Comparison of ENCODE assay signal across 28 cellular contexts in the genomic region with DNA sequence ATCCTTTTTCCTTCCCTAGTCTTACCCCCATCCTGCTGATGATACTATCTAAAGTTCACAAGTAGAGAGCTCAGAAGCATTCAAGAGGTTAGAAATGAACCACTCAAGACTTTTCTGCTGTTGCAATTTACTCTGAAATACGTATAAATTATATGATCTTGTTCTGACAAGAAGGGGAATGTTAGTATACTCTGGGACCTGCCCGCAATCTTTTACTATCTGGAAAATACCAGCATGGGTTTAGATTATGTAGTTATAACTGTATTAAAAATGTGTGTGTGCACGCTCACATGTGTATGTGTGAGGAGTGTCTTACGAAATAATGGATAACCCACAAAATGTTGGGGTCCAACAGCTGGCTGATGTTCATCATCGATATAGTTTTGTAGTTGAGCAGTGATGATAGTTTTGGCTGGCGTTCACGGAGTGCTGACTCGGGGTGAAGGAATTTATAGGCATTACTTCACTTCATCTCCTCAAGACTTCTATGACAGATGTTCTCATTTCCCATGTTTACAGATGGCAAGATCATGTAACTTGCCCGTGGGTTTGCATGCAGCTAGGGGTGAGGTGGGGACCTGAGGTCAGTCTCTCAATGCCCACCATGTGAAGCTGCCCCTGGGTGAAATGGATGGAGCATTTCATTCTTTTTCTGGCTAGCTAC.
DNase-seq lines count a peak whose midpoint lies in the region; FAIRE-seq and TF ChIP-seq lines count a peak whose summit lies in the region.
"Had no signal": no experiment of that assay in that cellular context is flagged by ENCODE, and none has a peak within 500 bp of the region (broad histone marks: within the 10 kb centered on the region; RNA-seq: fewer than 3 reads in every experiment).

No MANE protein-coding gene starts in this region.

- H3K4me2 ChIP-seq in keratinocyte (ENCODE audit: control insufficient read depth, extremely low read depth, insufficient read depth, low read depth, low read length) (peak overlapping the region; percentile 59), GM23248 (ENCODE audit: unreplicated experiment) (no peak overlapping the region)
- H3K4me2 ChIP-seq: smooth muscle cell had no signal

- H3K36me3 ChIP-seq in keratinocyte (ENCODE audit: control insufficient read depth in 2 of 2, extremely low read depth in 1 of 2, insufficient read depth in 2 of 2, low read length in 2 of 2) (no peaks in the 10 kb centered on the region), esophagus muscularis mucosa (no peaks in the 10 kb centered on the region), GM23248 (ENCODE audit: low read depth) (no peaks in the 10 kb centered on the region)
- H3K36me3 ChIP-seq: neutrophil, suprapubic skin, uterus had no signal

- H3K9ac ChIP-seq in keratinocyte (ENCODE audit: control insufficient read depth, extremely low read depth, insufficient read depth, low read length) (no peak overlapping the region), GM23248 (no peak overlapping the region)

- H3K4me3 ChIP-seq in choroid plexus epithelial cell (ENCODE audit: low read depth, low read length), result no peak overlapping the region
- peak overlapping the region in 1 of 3 experiments; percentile 16 for H3K4me3 ChIP-seq in keratinocyte (ENCODE audit: control insufficient read depth in 2 of 3, extremely low read depth in 1 of 3, insufficient read depth in 2 of 3, low read depth in 1 of 3, low read length in 3 of 3)
- H3K4me3 ChIP-seq in esophagus muscularis mucosa, result no peak overlapping the region
- H3K4me3 ChIP-seq in GM23248, result no peak overlapping the region
- H3K4me3 ChIP-seq: smooth muscle cell, suprapubic skin, uterus had no signal

- no peaks in the 10 kb centered on the region for H3K9me1 ChIP-seq in keratinocyte (ENCODE audit: control insufficient read depth, extremely low read depth, insufficient read depth, low read length)

- TF ChIP-seq CTCF in RWPE1 (conservative IDR thresholded peaks at IDR 0.05; ENCODE audit: low read depth) (no peak), choroid plexus epithelial cell (conservative IDR thresholded peaks at IDR 0.05; ENCODE audit: low read depth, low read length) (no peak), keratinocyte (optimal IDR thresholded peaks at IDR 0.05 in 1 of 3, IDR thresholded peaks at IDR 0.05 in 1 of 3, conservative IDR thresholded peaks at IDR 0.05 in 1 of 3; ENCODE audit: extremely low read depth in 1 of 3, insufficient read depth in 2 of 3, low read length in 3 of 3) (no peak), esophagus muscularis mucosa (IDR thresholded peaks at IDR 0.05) (no peak)

- H3K9me3 ChIP-seq in keratinocyte (ENCODE audit: control insufficient read depth, low read depth, low read length) (peaks cover 4% of the 10 kb centered on the region), esophagus muscularis mucosa (peaks cover 0 to 9% (median 7%) of the 10 kb centered on the region in 4 donors), GM23248 (ENCODE audit: low read depth) (no peaks in the 10 kb centered on the region)
- H3K9me3 ChIP-seq: neutrophil, suprapubic skin, uterus had no signal

- H2AFZ ChIP-seq in keratinocyte (ENCODE audit: control insufficient read depth, low read length) (no peak overlapping the region), GM23248 (no peak overlapping the region)

- POLR2A ChIA-PET in RWPE1 (lab: Yijun Ruan, JAX; ENCODE audit: low non-redundant PET), result no interaction called here

- H3K9me2 ChIP-seq in GM23248 (ENCODE audit: insufficient read depth), result no peaks in the 10 kb centered on the region

- in situ Hi-C loops in GM23248 (cut with MboI), result no loop called here

- H3K79me2 ChIP-seq in keratinocyte (ENCODE audit: control insufficient read depth, insufficient read depth, low read length) (no peaks in the 10 kb centered on the region), GM23248 (ENCODE audit: insufficient read depth) (no peaks in the 10 kb centered on the region)

- no peak for TF ChIP-seq EP300 in esophagus muscularis mucosa (IDR thresholded peaks at IDR 0.05)

- TF ChIP-seq POLR2A in esophagus muscularis mucosa (IDR thresholded peaks at IDR 0.05; ENCODE audit: low read depth), result no peak

- CTCF ChIA-PET in RWPE1 (lab: Yijun Ruan, JAX), result no interaction called here

- dilution Hi-C loops in keratinocyte (cut with MboI; ENCODE audit: extremely low pct_ligation_motif_present, low sequenced_read_pairs), result no loop called here

- peak overlapping the region; percentile 67 for H3K27ac ChIP-seq in RWPE1
- no peak overlapping the region for H3K27ac ChIP-seq in keratinocyte (ENCODE audit: control insufficient read depth, insufficient read depth, low read length)
- no peak overlapping the region for H3K27ac ChIP-seq in esophagus muscularis mucosa (replicated peaks in 1 of 4)
- H3K27ac ChIP-seq in GM23248, result no peak overlapping the region
- H3K27ac ChIP-seq: HL-60, neutrophil, suprapubic skin, uterus, VCaP had no signal

- FAIRE-seq in keratinocyte (lab: Jason Lieb, UNC), result peak; percentile 76
- FAIRE-seq: GM12891, H54 had no signal

- H4K20me1 ChIP-seq in keratinocyte (ENCODE audit: control insufficient read depth, extremely low read depth, insufficient read depth, low read length), result no peaks in the 10 kb centered on the region
- no peaks in the 10 kb centered on the region for H4K20me1 ChIP-seq in GM23248 (ENCODE audit: insufficient read depth)

- no peaks in the 10 kb centered on the region for H3F3A ChIP-seq in GM23248 (ENCODE audit: insufficient read depth)

- peak; percentile 52 for DNase-seq in ELR (ENCODE audit: low read depth)
- peak; percentile 56 for DNase-seq in RWPE1 (ENCODE audit: low spot score)
- DNase-seq in choroid plexus epithelial cell (ENCODE audit: low read depth), result peak; percentile 57
- DNase-seq in keratinocyte (ENCODE audit: low read depth, low spot score), result no peak
- no peak for DNase-seq in stimulated activated CD4-positive, alpha-beta T cell treated with anti-CD3 and anti-CD28 coated beads, Interleukin-1b, Interleukin-23, amount 100 ng/mL, for 48 hours
- no peak for DNase-seq in activated T-cell treated with anti-CD3 and anti-CD28 coated beads for 4 hours
- DNase-seq in esophagus muscularis mucosa (ENCODE audit: extremely low spot score), result no peak
- DNase-seq in GM23248, result no peak
- DNase-seq: activated CD4-positive, alpha-beta T cell treated with anti-CD3 and anti-CD28 coated beads, Interleukin-2, amount 10 ng/mL, durations not matched to agents 24 days and 14 days; activated naive CD4-positive, alpha-beta T cell treated with anti-CD3 and anti-CD28 coated beads, Interleukin-2, amount 10 ng/mL, durations not matched to agents 7 days and 5 days; activated T-cell treated with anti-CD3 and anti-CD28 coated beads, Interleukin-2, amount 50 U/mL, for 48 hours; C1 segment of cervical spinal cord; Caco-2; DND-41; effector memory CD4-positive, alpha-beta T cell; NCI-H1436; NCI-H446; NCI-H82; retina; stimulated activated CD4-positive, alpha-beta T cell treated with anti-CD3 and anti-CD28 coated beads, Interleukin-2, amount 100 ng/mL, for 48 hours; uterus had no signal

- WGBS in esophagus muscularis mucosa, result 91% methylated on average over 8 of the region's 9 CpGs
- WGBS in GM23248 (ENCODE audit: low coverage in 1 of 2, low lambda C conversion rate in 2 of 2, missing lambda C conversion rate in 2 of 2), 2 experiments, result 34 to 36% methylated on average over 9 of the region's 9 CpGs

- H3K27me3 ChIP-seq in keratinocyte (ENCODE audit: control insufficient read depth, extremely low read depth, insufficient read depth, low read length) (no peaks in the 10 kb centered on the region), esophagus muscularis mucosa (no peaks in the 10 kb centered on the region), GM23248 (replicated peaks; ENCODE audit: insufficient read depth) (no peaks in the 10 kb centered on the region)
- H3K27me3 ChIP-seq: neutrophil, suprapubic skin, uterus had no signal

- intact Hi-C loops in esophagus muscularis mucosa (cut with DNase I), result no loop called here

- peaks cover 17% of the 10 kb centered on the region for H3K4me1 ChIP-seq in keratinocyte (ENCODE audit: control insufficient read depth, extremely low read depth, insufficient read depth, low read length)
- peaks cover 7 to 48% (median 14%) of the 10 kb centered on the region in 4 donors for H3K4me1 ChIP-seq in esophagus muscularis mucosa
- no peaks in the 10 kb centered on the region for H3K4me1 ChIP-seq in GM23248 (ENCODE audit: insufficient read depth)
- H3K4me1 ChIP-seq: Caco-2, uterus had no signal

Comparison
In these comparisons a context has a peak if more than half of its experiments do, and no peak if none do; other contexts are left out.
1. DNase-seq: peak in ELR (single experiment), RWPE1 (single experiment) and choroid plexus epithelial cell (single experiment); none in keratinocyte (single experiment), stimulated activated CD4-positive, alpha-beta T cell treated with anti-CD3 and anti-CD28 coated beads, Interleukin-1b, Interleukin-23, amount 100 ng/mL, for 48 hours (single experiment), activated T-cell treated with anti-CD3 and anti-CD28 coated beads for 4 hours (single experiment), esophagus muscularis mucosa (single experiment) and GM23248 (single experiment).